In genomic region chr3:60250810-60251209, GRCh38 we compare ENCODE assay signal across 23 cellular contexts.
DNase-seq lines count a peak whose midpoint lies in the region; ATAC-seq, FAIRE-seq and TF ChIP-seq lines count a peak whose summit lies in the region.
"Had no signal": no experiment of that assay in that cellular context is flagged by ENCODE, and none has a peak within 500 bp of the region (broad histone marks: within the 10 kb centered on the region; RNA-seq: fewer than 3 reads in every experiment).

No MANE protein-coding gene starts in this region.

- SMC1A ChIA-PET in GM12878 (lab: Charles Lee; ENCODE audit: uncharacterized antibody, unreplicated experiment) = interaction anchor here (1.3 kb wide), 1 partner anchor 11 kb away, joined by 3 read pairs; no protein-coding TSS in a partner anchor

- DNase-seq in DMS153 (lab: John Stamatoyannopoulos, UW) (peak; percentile 6), DMS153 treated with DMSO at 0.1 percent for 48 hours (lab: John Stamatoyannopoulos, UW; ENCODE audit: unreplicated experiment) (no peak), activated T-cell treated with anti-CD3 and anti-CD28 coated beads for 4 hours (no peak), GM12878 (ENCODE audit: low read depth, low spot score) (no peak)
- no peak for DNase-seq in activated T-cell treated with anti-CD3 and anti-CD28 coated beads, Interleukin-2, amount 50 U/mL, for 72 hours
- DNase-seq in stimulated activated naive B cell treated with anti-CD40 and anti-IgM and Interleukin-4, amounts not matched to agents 10 μg/mL and 1 μg/mL and 100 μg/mL, for 72 hours = no peak
- DNase-seq in activated CD8-positive, alpha-beta memory T cell treated with anti-CD3 and anti-CD28 coated beads, Interleukin-2, amount 50 U/mL, for 4 hours = no peak
- DNase-seq: CD4-positive, alpha-beta memory T cell; COR-L47; H7; Kasumi-1; NCI-H1105 treated with DMSO at 0.1 percent for 48 hours; NCI-H1930; NCI-H2171; NCI-H82; SIG-M5 had no signal

- TF ChIP-seq CTCF in GM12878 (IDR thresholded peaks at IDR 0.05 in 2 of 3, conservative IDR thresholded peaks at IDR 0.05 in 1 of 3; ENCODE audit: control insufficient read depth in 2 of 3, extremely low read depth in 1 of 3, insufficient read depth in 1 of 3, low read depth in 3 of 3, low read length in 3 of 3) = no peak

- no peaks in the 10 kb centered on the region for H3K27me3 ChIP-seq in GM12878 (replicated peaks in 1 of 2; ENCODE audit: control insufficient read depth in 2 of 2, insufficient read depth in 2 of 2, low read length in 1 of 2)

- BruUV-seq in GM12878 (replicated peaks; lab: Mats Ljungman, UMichigan) = no TSS peak

- FAIRE-seq in GM12878 (lab: Jason Lieb, UNC) = no peak
- FAIRE-seq: GM18507, HepG2, RCC 7860 had no signal

- H3K9ac ChIP-seq in GM12878 (ENCODE audit: control insufficient read depth, insufficient read depth, low read length) = no peak overlapping the region
- H3K9ac ChIP-seq: GM23248 had no signal

- in situ Hi-C loops in GM12878 (cut with MboI) = no loop called here

- H3K4me3 ChIP-seq in GM12878 = no peak overlapping the region
- H3K4me3 ChIP-seq: GM23248, SK-N-MC had no signal

- H2AFZ ChIP-seq in GM12878 (ENCODE audit: control insufficient read depth, low read depth, low read length) = no peak overlapping the region
- H2AFZ ChIP-seq: GM23248 had no signal

- H3K36me3 ChIP-seq in GM12878 (ENCODE audit: control insufficient read depth in 2 of 2, insufficient read depth in 2 of 2, low read length in 1 of 2) = no peaks in the 10 kb centered on the region

- RAD21 ChIA-PET in GM12878 (lab: Charles Lee; ENCODE audit: unreplicated experiment) = no interaction called here

- H3K36me3 Mint-ChIP-seq in activated T-cell treated with anti-CD3 and anti-CD28 coated beads, Interleukin-2, amount 50 U/mL, for 72 hours (ENCODE audit: insufficient read depth in 2 of 2) = no peaks in the 10 kb centered on the region
- no peaks in the 10 kb centered on the region for H3K36me3 Mint-ChIP-seq in stimulated activated naive B cell treated with anti-CD40 and anti-IgM and Interleukin-4, amounts not matched to agents 10 μg/mL and 1 μg/mL and 100 μg/mL, for 72 hours
- H3K36me3 Mint-ChIP-seq: CD4-positive, alpha-beta memory T cell had no signal

- no peak for TF ChIP-seq POLR2A in GM12878 (IDR thresholded peaks at IDR 0.05; ENCODE audit: low read depth, low read length)

- peak overlapping the region; percentile 26 for H3K27ac Mint-ChIP-seq in activated T-cell treated with anti-CD3 and anti-CD28 coated beads, Interleukin-2, amount 50 U/mL, for 72 hours
- H3K27ac Mint-ChIP-seq in stimulated activated naive B cell treated with anti-CD40 and anti-IgM and Interleukin-4, amounts not matched to agents 10 μg/mL and 1 μg/mL and 100 μg/mL, for 72 hours = no peak overlapping the region
- H3K27ac Mint-ChIP-seq: CD4-positive, alpha-beta memory T cell had no signal

- H3K4me3 Mint-ChIP-seq in activated T-cell treated with anti-CD3 and anti-CD28 coated beads, Interleukin-2, amount 50 U/mL, for 72 hours = no peak overlapping the region
- no peak overlapping the region for H3K4me3 Mint-ChIP-seq in stimulated activated naive B cell treated with anti-CD40 and anti-IgM and Interleukin-4, amounts not matched to agents 10 μg/mL and 1 μg/mL and 100 μg/mL, for 72 hours
- H3K4me3 Mint-ChIP-seq: CD4-positive, alpha-beta memory T cell had no signal

- no peak for TF ChIP-seq RAD21 in GM12878 (IDR thresholded peaks at IDR 0.05; ENCODE audit: insufficient read depth, low read depth, low read length)

- no peak overlapping the region for H3K4me2 ChIP-seq in GM12878 (ENCODE audit: control insufficient read depth, insufficient read depth)

- H3K9me3 ChIP-seq in GM12878 (replicated peaks; ENCODE audit: control insufficient read depth, insufficient read depth, low read length) = no peaks in the 10 kb centered on the region

- H4K20me1 ChIP-seq in GM12878 (ENCODE audit: control insufficient read depth, insufficient read depth) = no peaks in the 10 kb centered on the region

- no peaks in the 10 kb centered on the region for H3K4me1 ChIP-seq in GM12878 (ENCODE audit: control insufficient read depth, insufficient read depth, low read length)

- no peak overlapping the region for H3K27ac ChIP-seq in GM12878 (ENCODE audit: control insufficient read depth, insufficient read depth)
- H3K27ac ChIP-seq: 22Rv1, GM23248, SK-N-MC had no signal

- CTCF ChIA-PET in GM12878 (lab: Yijun Ruan, JAX) = interaction anchor here (2.1 kb wide), 1 partner anchor 11 kb away, joined by 10 read pairs; no protein-coding TSS in a partner anchor

- POLR2A ChIA-PET in GM12878 (lab: Charles Lee) = no interaction called here

- peaks cover 18% of the 10 kb centered on the region for H3K4me1 Mint-ChIP-seq in activated T-cell treated with anti-CD3 and anti-CD28 coated beads, Interleukin-2, amount 50 U/mL, for 72 hours (ENCODE audit: low read depth)
- H3K4me1 Mint-ChIP-seq in stimulated activated naive B cell treated with anti-CD40 and anti-IgM and Interleukin-4, amounts not matched to agents 10 μg/mL and 1 μg/mL and 100 μg/mL, for 72 hours = peaks cover 12 to 18% of the 10 kb centered on the region in 2 donors

- no peaks in the 10 kb centered on the region for H3K79me2 ChIP-seq in GM12878 (ENCODE audit: control insufficient read depth, insufficient read depth, low read length)

- H3K27me3 Mint-ChIP-seq in activated T-cell treated with anti-CD3 and anti-CD28 coated beads, Interleukin-2, amount 50 U/mL, for 72 hours (ENCODE audit: low read depth) = no peaks in the 10 kb centered on the region
- H3K27me3 Mint-ChIP-seq in stimulated activated naive B cell treated with anti-CD40 and anti-IgM and Interleukin-4, amounts not matched to agents 10 μg/mL and 1 μg/mL and 100 μg/mL, for 72 hours = no peaks in the 10 kb centered on the region
- H3K27me3 Mint-ChIP-seq: CD4-positive, alpha-beta memory T cell had no signal

- intact Hi-C loops in GM12878 (cut with micrococcal nuclease; ENCODE audit: unreplicated experiment) = no loop called here

- no peak for TF ChIP-seq EP300 in GM12878 (IDR thresholded peaks at IDR 0.05; ENCODE audit: borderline replicate concordance in 1 of 2, control insufficient read depth in 1 of 2, low read depth in 2 of 2, low read length in 2 of 2)

- peak; percentile 45 to 46 for ATAC-seq in activated T-cell treated with anti-CD3 and anti-CD28 coated beads, Interleukin-2, amount 50 U/mL, for 72 hours (replicated peaks in 1 of 2)
- ATAC-seq in GM12878 = peak; percentile 54
- peak; percentile 85 for ATAC-seq in stimulated activated naive B cell treated with anti-CD40 and anti-IgM and Interleukin-4, amounts not matched to agents 10 μg/mL and 1 μg/mL and 100 μg/mL, for 72 hours (replicated peaks)
- ATAC-seq in HG03520 (IDR thresholded peaks at IDR 0.05; ENCODE audit: unreplicated experiment) = no peak
- ATAC-seq: HepG2 had no signal

- 11% methylated on average over 3 of the region's 3 CpGs for WGBS in GM12878 (ENCODE audit: insufficient coverage, insufficient replicate concordance, low lambda C conversion rate, missing lambda C conversion rate)

- H3K9me3 Mint-ChIP-seq in activated T-cell treated with anti-CD3 and anti-CD28 coated beads, Interleukin-2, amount 50 U/mL, for 72 hours = peaks cover 0 to 9% of the 10 kb centered on the region in 2 donors
- peaks cover 1 to 4% of the 10 kb centered on the region in 2 donors for H3K9me3 Mint-ChIP-seq in stimulated activated naive B cell treated with anti-CD40 and anti-IgM and Interleukin-4, amounts not matched to agents 10 μg/mL and 1 μg/mL and 100 μg/mL, for 72 hours

TF ChIP-seq in GM12878, 131 proteins besides CTCF, POLR2A, EP300 and RAD21 (continues in another document):
- no peak for TF ChIP-seq SRF (IDR thresholded peaks at IDR 0.05; ENCODE audit: low read depth in 2 of 2, low read length in 2 of 2)
- no peak for TF ChIP-seq NR2C2 (IDR thresholded peaks at IDR 0.05; ENCODE audit: borderline replicate concordance, control insufficient read depth, insufficient read length, low read depth)
- no peak for TF ChIP-seq SMAD1 (IDR thresholded peaks at IDR 0.05; ENCODE audit: low read depth, partially characterized antibody)
- no peak for TF ChIP-seq RUNX3 (IDR thresholded peaks at IDR 0.05; ENCODE audit: low read length)
- TF ChIP-seq ZSCAN29 (IDR thresholded peaks at IDR 0.05) = no peak
- TF ChIP-seq CREM (IDR thresholded peaks at IDR 0.05; ENCODE audit: low read depth) = no peak
- no peak for TF ChIP-seq CHD4 (IDR thresholded peaks at IDR 0.05)
- TF ChIP-seq STAT3 (IDR thresholded peaks at IDR 0.05; ENCODE audit: low read depth, low read length) = no peak
- no peak for TF ChIP-seq SMARCA5 (IDR thresholded peaks at IDR 0.05)
- TF ChIP-seq ZNF217 (IDR thresholded peaks at IDR 0.05) = no peak
- TF ChIP-seq, protein P1, sequence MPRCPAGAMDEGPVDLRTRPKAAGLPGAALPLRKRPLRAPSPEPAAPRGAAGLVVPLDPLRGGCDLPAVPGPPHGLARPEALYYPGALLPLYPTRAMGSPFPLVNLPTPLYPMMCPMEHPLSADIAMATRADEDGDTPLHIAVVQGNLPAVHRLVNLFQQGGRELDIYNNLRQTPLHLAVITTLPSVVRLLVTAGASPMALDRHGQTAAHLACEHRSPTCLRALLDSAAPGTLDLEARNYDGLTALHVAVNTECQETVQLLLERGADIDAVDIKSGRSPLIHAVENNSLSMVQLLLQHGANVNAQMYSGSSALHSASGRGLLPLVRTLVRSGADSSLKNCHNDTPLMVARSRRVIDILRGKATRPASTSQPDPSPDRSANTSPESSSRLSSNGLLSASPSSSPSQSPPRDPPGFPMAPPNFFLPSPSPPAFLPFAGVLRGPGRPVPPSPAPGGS (IDR thresholded peaks at IDR 0.05; ENCODE audit: borderline replicate concordance, insufficient read depth, low read depth, low read length, poor library complexity, severe bottlenecking) = no peak
- TF ChIP-seq HDGF (IDR thresholded peaks at IDR 0.05) = no peak
- TF ChIP-seq STAT1 (conservative IDR thresholded peaks at IDR 0.05) = no peak
- no peak for TF ChIP-seq POLR2AphosphoS5 (IDR thresholded peaks at IDR 0.05; ENCODE audit: low read length)
- no peak for TF ChIP-seq IKZF2 (IDR thresholded peaks at IDR 0.05)
